Comparison of ENCODE assay signal across 1 cellular context in genomic region chr15:92306662-92307061, GRCh38.
TF ChIP-seq lines count a peak whose summit lies in the region.

No MANE protein-coding gene starts in this region.

TF ChIP-seq in SK-N-SH treated with all-trans-retinoic acid at 6 μM for 48 hours, 23 proteins besides CTCF, POLR2A, EP300 and RAD21 (continued from another document):
- TF ChIP-seq POU6F1 (CRISPR knock-in tag; IDR thresholded peaks at IDR 0.05; ENCODE audit: borderline replicate concordance, low read depth) (no peak), SNAI2 (CRISPR knock-in tag; IDR thresholded peaks at IDR 0.05) (no peak)
- TF ChIP-seq, protein P1, sequence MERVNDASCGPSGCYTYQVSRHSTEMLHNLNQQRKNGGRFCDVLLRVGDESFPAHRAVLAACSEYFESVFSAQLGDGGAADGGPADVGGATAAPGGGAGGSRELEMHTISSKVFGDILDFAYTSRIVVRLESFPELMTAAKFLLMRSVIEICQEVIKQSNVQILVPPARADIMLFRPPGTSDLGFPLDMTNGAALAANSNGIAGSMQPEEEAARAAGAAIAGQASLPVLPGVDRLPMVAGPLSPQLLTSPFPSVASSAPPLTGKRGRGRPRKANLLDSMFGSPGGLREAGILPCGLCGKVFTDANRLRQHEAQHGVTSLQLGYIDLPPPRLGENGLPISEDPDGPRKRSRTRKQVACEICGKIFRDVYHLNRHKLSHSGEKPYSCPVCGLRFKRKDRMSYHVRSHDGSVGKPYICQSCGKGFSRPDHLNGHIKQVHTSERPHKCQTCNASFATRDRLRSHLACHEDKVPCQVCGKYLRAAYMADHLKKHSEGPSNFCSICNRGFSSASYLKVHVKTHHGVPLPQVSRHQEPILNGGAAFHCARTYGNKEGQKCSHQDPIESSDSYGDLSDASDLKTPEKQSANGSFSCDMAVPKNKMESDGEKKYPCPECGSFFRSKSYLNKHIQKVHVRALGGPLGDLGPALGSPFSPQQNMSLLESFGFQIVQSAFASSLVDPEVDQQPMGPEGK (CRISPR knock-in tag; IDR thresholded peaks at IDR 0.05; ENCODE audit: borderline replicate concordance) = no peak
TF ChIP-seq in SK-N-SH treated with all-trans-retinoic acid at 6 μM for 48 hours: peak in this region for 0.
